ENCODE assay signal across 8 cellular contexts in the genomic region with DNA sequence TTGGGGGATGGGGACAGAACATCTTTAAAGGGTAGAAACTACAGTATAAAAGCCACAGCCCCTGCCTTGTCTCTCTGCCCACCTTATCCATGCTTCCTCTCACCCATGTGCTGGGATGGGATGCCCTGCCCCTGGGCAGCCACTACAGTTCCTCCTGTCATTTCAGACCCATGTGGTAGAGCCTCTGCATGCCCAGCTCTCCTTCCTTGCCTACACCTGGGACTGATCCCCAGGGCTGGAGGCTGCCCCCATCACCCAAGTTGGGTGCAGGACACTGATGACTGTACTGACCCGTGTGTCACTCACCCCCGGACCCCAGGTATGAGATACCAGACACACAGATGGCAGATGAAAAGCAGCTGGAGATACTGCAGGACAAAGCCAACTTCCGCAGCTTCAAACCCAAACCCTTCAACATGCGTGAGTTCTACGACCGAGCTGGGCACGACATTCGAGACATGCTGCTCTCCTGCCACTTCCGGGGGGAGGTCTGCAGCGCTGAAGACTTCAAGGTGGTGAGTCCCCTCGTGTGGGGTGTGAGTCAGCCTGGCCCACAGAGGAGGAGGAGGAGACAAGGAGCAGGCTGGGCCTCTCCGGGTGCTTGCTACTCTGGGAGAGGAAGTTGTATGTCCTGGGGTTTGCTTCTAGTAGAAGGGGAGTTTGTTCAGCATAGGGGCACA. TPM values are rescaled to one million over a fixed set of nuclear protein-coding genes. Genes with fewer than 3 reads are reported as not detected.
DNase-seq lines count a peak whose midpoint lies in the region; ATAC-seq and TF ChIP-seq lines count a peak whose summit lies in the region.
"Had no signal": no experiment of that assay in that cellular context is flagged by ENCODE, and none has a peak within 500 bp of the region (broad histone marks: within the 10 kb centered on the region; RNA-seq: fewer than 3 reads in every experiment).

No MANE protein-coding gene starts in this region.

- H3K4me3 ChIP-seq in colonic mucosa: no peak overlapping the region

- no peaks in the 10 kb centered on the region for H3K36me3 ChIP-seq in colonic mucosa

- intact Hi-C loops in colonic mucosa (cut with DNase I): loop anchor here (5.0 to 10.0 kb wide), 2 partner anchors 195 to 282 kb away; no protein-coding TSS in a partner anchor

- no peak for ATAC-seq in GM18517 (IDR thresholded peaks at IDR 0.05; ENCODE audit: unreplicated experiment)

- H3K27ac ChIP-seq in colonic mucosa: no peak overlapping the region
- H3K27ac ChIP-seq: KMS-11 had no signal

- H3K9me3 ChIP-seq in colonic mucosa: no peaks in the 10 kb centered on the region

- H3K27ac Mint-ChIP-seq in immature natural killer cell: no peak overlapping the region

- peak overlapping the region; percentile 10 to 51 (median 42) for H3K4me3 Mint-ChIP-seq in immature natural killer cell

- TF ChIP-seq CTCF in colonic mucosa (IDR thresholded peaks at IDR 0.05): no peak

- peaks cover 17 to 19% of the 10 kb centered on the region in 2 donors for H3K4me1 Mint-ChIP-seq in immature natural killer cell

- H3K27me3 Mint-ChIP-seq in immature natural killer cell (ENCODE audit: low read depth in 3 of 3): peaks cover 6 to 30% (median 12%) of the 10 kb centered on the region in 3 donors

- H3K4me1 ChIP-seq in colonic mucosa: peaks cover 5% of the 10 kb centered on the region

- no peaks in the 10 kb centered on the region for H3K9me3 Mint-ChIP-seq in immature natural killer cell

- peaks cover 11% of the 10 kb centered on the region for H3K27me3 ChIP-seq in colonic mucosa

- H3K9ac ChIP-seq in colonic mucosa (ENCODE audit: low read depth in 2 of 2, low read length in 2 of 2): no peak overlapping the region
- H3K9ac ChIP-seq: KMS-11 had no signal

- no peaks in the 10 kb centered on the region for H3K36me3 Mint-ChIP-seq in immature natural killer cell

- DNase-seq in CD1c-positive myeloid dendritic cell (ENCODE audit: extremely low spot score): peak; percentile 45
- DNase-seq in activated CD4-positive, alpha-beta T cell treated with anti-CD3 and anti-CD28 coated beads for 1 hour: peak; percentile 34
- DNase-seq in immature natural killer cell: no peak
- no peak for DNase-seq in occipital lobe (lab: John Stamatoyannopoulos, UW)
- DNase-seq in colonic mucosa: no peak

RNA-seq across cellular contexts. Expression of a gene that starts 2.2 kb away (rescaled TPM):
- polyA plus RNA-seq in immature natural killer cell: not detected
- total RNA-seq in occipital lobe (16.2 TPM), colonic mucosa (1 to 10 TPM; 1.0 to 1.1 TPM)

RNA-seq across cellular contexts. Expression of a gene that starts 25.6 kb away (rescaled TPM):
- 10 to 100 TPM; 14.2 to 22.4 (median 15.5) TPM for polyA plus RNA-seq in immature natural killer cell
- 49.3 TPM for total RNA-seq in occipital lobe
- total RNA-seq in colonic mucosa: 10 to 100 TPM; 30.6 to 43.9 TPM

RNA-seq across cellular contexts. Expression of a gene that starts 34.3 kb away (rescaled TPM):
- 10 to 100 TPM; 11.6 to 20.9 (median 12.4) TPM for polyA plus RNA-seq in immature natural killer cell
- total RNA-seq in occipital lobe (22.0 TPM), colonic mucosa (10 to 100 TPM; 36.2 to 83.8 TPM)

RNA-seq across cellular contexts. Expression of a gene that starts 44.2 kb away (rescaled TPM):
- polyA plus RNA-seq in immature natural killer cell: under 1 TPM in 1 of 3 donors, not detected in 2; 0.07 TPM
- 14.2 TPM for total RNA-seq in occipital lobe
- 1 to 10 TPM; 2.1 to 3.4 TPM for total RNA-seq in colonic mucosa
- total RNA-seq: fibroblast of villous mesenchyme had no signal

RNA-seq across cellular contexts. Expression of a gene that starts 52.5 kb away (rescaled TPM):
- 100 to 1,000 TPM; 191 to 270 (median 256) TPM for polyA plus RNA-seq in immature natural killer cell
- total RNA-seq in occipital lobe: 11.1 TPM
- 10 to 100 TPM; 74.4 to 86.8 TPM for total RNA-seq in colonic mucosa

Comparison
In these comparisons a context has a peak if more than half of its experiments do, and no peak if none do; other contexts are left out.
1. DNase-seq: peak in CD1c-positive myeloid dendritic cell (single experiment) and activated CD4-positive, alpha-beta T cell treated with anti-CD3 and anti-CD28 coated beads for 1 hour (single experiment); none in immature natural killer cell (0 of 3), occipital lobe (single experiment) and colonic mucosa (single experiment).